In the genomic region with DNA sequence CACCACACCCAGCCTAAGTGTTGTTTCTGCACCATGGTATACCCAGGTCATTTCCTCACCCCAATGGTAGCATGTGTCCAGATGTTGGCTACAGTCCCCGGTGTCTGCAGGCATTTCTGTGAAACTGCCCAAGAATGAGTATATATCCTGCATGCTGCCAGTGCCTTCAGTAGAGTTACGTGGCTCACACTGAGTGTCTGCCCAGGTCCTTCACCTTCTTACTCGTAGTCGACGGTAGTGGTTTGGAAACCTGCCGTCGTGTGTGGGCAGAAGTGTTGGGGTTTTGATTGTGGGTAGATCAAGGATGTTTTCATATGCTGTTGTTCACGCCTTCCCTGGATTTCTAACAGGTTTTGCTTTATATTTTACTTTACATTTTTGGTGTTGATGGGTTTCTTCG, we compare ENCODE assay signal across 18 cellular contexts. TPM values are rescaled to one million over a fixed set of nuclear protein-coding genes. Genes with fewer than 3 reads are reported as not detected.
DNase-seq lines count a peak whose midpoint lies in the region; ATAC-seq, FAIRE-seq and TF ChIP-seq lines count a peak whose summit lies in the region.
"Had no signal": no experiment of that assay in that cellular context is flagged by ENCODE, and none has a peak within 500 bp of the region (broad histone marks: within the 10 kb centered on the region; RNA-seq: fewer than 3 reads in every experiment).

No MANE protein-coding gene starts in this region.

- H3K4me3 ChIP-seq in pancreas (no peak overlapping the region), right atrium auricular region (no peak overlapping the region)
- H3K4me3 ChIP-seq: esophagus muscularis mucosa, suprapubic skin had no signal

- POLR2A ChIA-PET in activated naive CD8-positive, alpha-beta T cell treated with anti-CD3 and anti-CD28 coated beads, Interleukin-2, amount 10 ng/mL, durations not matched to agents 7 days and 5 days (lab: Charles Lee): no interaction called here

- peak overlapping the region; percentile 38 for H3K27ac Mint-ChIP-seq in activated naive CD8-positive, alpha-beta T cell treated with anti-CD3 and anti-CD28 coated beads, Interleukin-2, amount 10 ng/mL, durations not matched to agents 7 days and 5 days
- no peak overlapping the region for H3K27ac Mint-ChIP-seq in chondrocyte (ENCODE audit: unreplicated experiment)
- H3K27ac Mint-ChIP-seq: progenitor cell of endocrine pancreas had no signal

- peaks cover 0 to 71% (median 39%) of the 10 kb centered on the region in 3 donors for H3K36me3 ChIP-seq in pancreas
- H3K36me3 ChIP-seq in right atrium auricular region: peaks cover 95% of the 10 kb centered on the region

- peak; percentile 70 for ATAC-seq in activated naive CD8-positive, alpha-beta T cell treated with anti-CD3 and anti-CD28 coated beads, Interleukin-2, amount 10 ng/mL, durations not matched to agents 7 days and 5 days (ENCODE audit: low read depth)
- no peak for ATAC-seq in pancreas
- ATAC-seq: HCT116 had no signal

- H3K27me3 Mint-ChIP-seq in activated naive CD8-positive, alpha-beta T cell treated with anti-CD3 and anti-CD28 coated beads, Interleukin-2, amount 10 ng/mL, durations not matched to agents 7 days and 5 days: no peaks in the 10 kb centered on the region
- H3K27me3 Mint-ChIP-seq in chondrocyte (ENCODE audit: low read depth): no peaks in the 10 kb centered on the region
- H3K27me3 Mint-ChIP-seq: progenitor cell of endocrine pancreas had no signal

- H3K4me1 Mint-ChIP-seq in activated naive CD8-positive, alpha-beta T cell treated with anti-CD3 and anti-CD28 coated beads, Interleukin-2, amount 10 ng/mL, durations not matched to agents 7 days and 5 days: peaks cover 5% of the 10 kb centered on the region
- H3K4me1 Mint-ChIP-seq in chondrocyte (ENCODE audit: low read depth): no peaks in the 10 kb centered on the region

- H3K27me3 ChIP-seq in pancreas: no peaks in the 10 kb centered on the region
- no peaks in the 10 kb centered on the region for H3K27me3 ChIP-seq in right atrium auricular region
- H3K27me3 ChIP-seq: esophagus muscularis mucosa, suprapubic skin had no signal

- H3K4me1 ChIP-seq in pancreas: no peaks in the 10 kb centered on the region
- no peaks in the 10 kb centered on the region for H3K4me1 ChIP-seq in right atrium auricular region
- H3K4me1 ChIP-seq: suprapubic skin had no signal

- TF ChIP-seq CTCF in GM10266 (IDR thresholded peaks at IDR 0.05; ENCODE audit: control insufficient read depth, insufficient read depth, low read depth, missing control alignments): no peak
- TF ChIP-seq CTCF in pancreas (IDR thresholded peaks at IDR 0.05): no peak
- TF ChIP-seq CTCF in chondrocyte (IDR thresholded peaks at IDR 0.05): no peak
- no peak for TF ChIP-seq CTCF in right atrium auricular region (IDR thresholded peaks at IDR 0.05)

- no peaks in the 10 kb centered on the region for H3K9me3 ChIP-seq in pancreas
- no peaks in the 10 kb centered on the region for H3K9me3 ChIP-seq in right atrium auricular region
- H3K9me3 ChIP-seq: esophagus muscularis mucosa, suprapubic skin had no signal

- H3K4me3 Mint-ChIP-seq in activated naive CD8-positive, alpha-beta T cell treated with anti-CD3 and anti-CD28 coated beads, Interleukin-2, amount 10 ng/mL, durations not matched to agents 7 days and 5 days: no peak overlapping the region
- no peak overlapping the region for H3K4me3 Mint-ChIP-seq in chondrocyte (ENCODE audit: unreplicated experiment)

- H3K27ac ChIP-seq in pancreas: no peak overlapping the region
- no peak overlapping the region for H3K27ac ChIP-seq in right atrium auricular region
- H3K27ac ChIP-seq: esophagus muscularis mucosa, suprapubic skin had no signal

- intact Hi-C loops in pancreas (cut with DNase I): no loop called here

- FAIRE-seq in pancreas (lab: Jason Lieb, UNC): no peak
- FAIRE-seq: bronchial epithelial cell, small intestine had no signal

- 90 to 92% methylated on average over 9 of the region's 9 CpGs for WGBS in pancreas, 2 donors

- H3K9me3 Mint-ChIP-seq in activated naive CD8-positive, alpha-beta T cell treated with anti-CD3 and anti-CD28 coated beads, Interleukin-2, amount 10 ng/mL, durations not matched to agents 7 days and 5 days: no peaks in the 10 kb centered on the region
- no peaks in the 10 kb centered on the region for H3K9me3 Mint-ChIP-seq in chondrocyte (ENCODE audit: low read depth)

- peaks cover 29% of the 10 kb centered on the region for H3K36me3 Mint-ChIP-seq in activated naive CD8-positive, alpha-beta T cell treated with anti-CD3 and anti-CD28 coated beads, Interleukin-2, amount 10 ng/mL, durations not matched to agents 7 days and 5 days
- peaks cover 27% of the 10 kb centered on the region for H3K36me3 Mint-ChIP-seq in chondrocyte (ENCODE audit: low read depth)

- peak; percentile 24 for DNase-seq in stimulated activated naive CD4-positive, alpha-beta T cell treated with Interleukin-2 at 50 U/mL for 16 hours (lab: John Stamatoyannopoulos, UW)
- no peak for DNase-seq in stimulated activated naive CD4-positive, alpha-beta T cell (lab: John Stamatoyannopoulos, UW)
- DNase-seq in activated naive CD8-positive, alpha-beta T cell treated with anti-CD3 and anti-CD28 coated beads, Interleukin-2, amount 10 ng/mL, durations not matched to agents 7 days and 5 days: no peak
- DNase-seq in stimulated activated CD4-positive, alpha-beta T cell treated with anti-CD3 and anti-CD28 coated beads, Interleukin-15, amount 100 ng/mL, for 24 hours: peak; percentile 60
- DNase-seq in GM10266 (ENCODE audit: extremely low spot score): no peak
- DNase-seq in pancreas: no peak
- DNase-seq in chondrocyte (ENCODE audit: low spot score): no peak
- DNase-seq in right atrium auricular region (ENCODE audit: low spot score): no peak
- DNase-seq: activated gamma-delta T cell treated with Interleukin-2 at 50 U/mL for 16 hours, glutamatergic neuron, KBM-7, NCI-H69, small intestine had no signal

RNA-seq across cellular contexts. Expression of a gene that starts 16.8 kb away (rescaled TPM):
- 100 to 1,000 TPM; 218 to 243 TPM for total RNA-seq in activated naive CD8-positive, alpha-beta T cell treated with anti-CD3 and anti-CD28 coated beads, Interleukin-2, amount 10 ng/mL, durations not matched to agents 7 days and 5 days
- total RNA-seq in pancreas (100 to 1,000 TPM in 3 of 6 donors, 10 to 100 TPM in 3; 81.0 to 119 (median 100) TPM), chondrocyte (200 to 237 TPM (median 212 TPM) in 3 replicates), right atrium auricular region (100 to 1,000 TPM in 1 of 2 donors, 10 to 100 TPM in 1; 91.8 to 108 TPM)
- polyA plus RNA-seq in pancreas: 100 to 1,000 TPM; 193 to 250 TPM

RNA-seq across cellular contexts. Expression of a gene that starts 28.5 kb away (rescaled TPM):
- 1 to 10 TPM; 5.8 to 7.4 TPM for total RNA-seq in activated naive CD8-positive, alpha-beta T cell treated with anti-CD3 and anti-CD28 coated beads, Interleukin-2, amount 10 ng/mL, durations not matched to agents 7 days and 5 days
- total RNA-seq in pancreas (1 to 10 TPM; 1.1 to 3.3 (median 1.6) TPM), chondrocyte (3.2 to 7.9 TPM (median 4.2 TPM) in 3 replicates), right atrium auricular region (1 to 10 TPM in 1 of 2 donors, under 1 TPM in 1; 0.63 to 1.8 TPM)
- 10 to 100 TPM in 1 of 2 donors, 1 to 10 TPM in 1; 9.4 to 14.3 TPM for polyA plus RNA-seq in pancreas

RNA-seq across cellular contexts. Expression of a gene that starts 32.9 kb away (rescaled TPM):
- total RNA-seq in activated naive CD8-positive, alpha-beta T cell treated with anti-CD3 and anti-CD28 coated beads, Interleukin-2, amount 10 ng/mL, durations not matched to agents 7 days and 5 days: under 1 TPM; 0.31 to 0.86 TPM
- total RNA-seq in pancreas (10 to 100 TPM in 1 of 6 donors, 1 to 10 TPM in 3, under 1 TPM in 2; 0.37 to 25.4 (median 1.6) TPM), chondrocyte (97.1 to 117 TPM (median 104 TPM) in 3 replicates), right atrium auricular region (1 to 10 TPM; 2.2 to 6.4 TPM)
- 1 to 10 TPM; 1.8 to 4.7 TPM for polyA plus RNA-seq in pancreas

RNA-seq across cellular contexts. Expression of a gene that starts 58.4 kb away (rescaled TPM):
- 10 to 100 TPM; 30.9 to 33.5 TPM for total RNA-seq in activated naive CD8-positive, alpha-beta T cell treated with anti-CD3 and anti-CD28 coated beads, Interleukin-2, amount 10 ng/mL, durations not matched to agents 7 days and 5 days
- total RNA-seq in pancreas: 10 to 100 TPM; 23.1 to 41.0 (median 27.5) TPM
- polyA plus RNA-seq in pancreas: 10 to 100 TPM; 68.8 to 72.2 TPM
- 69.0 to 77.4 TPM (median 70.4 TPM) in 3 replicates for total RNA-seq in chondrocyte
- total RNA-seq in right atrium auricular region: 10 to 100 TPM; 50.1 to 69.8 TPM

Comparison
In these comparisons a context has a peak if more than half of its experiments do, and no peak if none do; other contexts are left out.
1. DNase-seq: peak in stimulated activated naive CD4-positive, alpha-beta T cell treated with Interleukin-2 at 50 U/mL for 16 hours (single experiment) and stimulated activated CD4-positive, alpha-beta T cell treated with anti-CD3 and anti-CD28 coated beads, Interleukin-15, amount 100 ng/mL, for 24 hours (single experiment); none in stimulated activated naive CD4-positive, alpha-beta T cell (0 of 6), activated naive CD8-positive, alpha-beta T cell treated with anti-CD3 and anti-CD28 coated beads, Interleukin-2, amount 10 ng/mL, durations not matched to agents 7 days and 5 days (single experiment), GM10266 (single experiment), pancreas (0 of 6), chondrocyte (single experiment) and right atrium auricular region (single experiment).